Comparison of ENCODE assay signal across 16 cellular contexts in genomic region chrX:150503898-150504219, GRCh38.
DNase-seq lines count a peak whose midpoint lies in the region; ATAC-seq and TF ChIP-seq lines count a peak whose summit lies in the region.
"Had no signal": no experiment of that assay in that cellular context is flagged by ENCODE, and none has a peak within 500 bp of the region (broad histone marks: within the 10 kb centered on the region; RNA-seq: fewer than 3 reads in every experiment).

No MANE protein-coding gene starts in this region.

- H3K79me2 ChIP-seq in PC-3 (ENCODE audit: low read length) = no peaks in the 10 kb centered on the region
- H3K79me2 ChIP-seq: hepatocyte had no signal

- no peaks in the 10 kb centered on the region for H3K36me3 Mint-ChIP-seq in activated naive CD4-positive, alpha-beta T cell treated with anti-CD3 and anti-CD28 coated beads, Interleukin-2, amount 50 U/mL, for 24 hours
- H3K36me3 Mint-ChIP-seq in activated naive CD4-positive, alpha-beta T cell treated with anti-CD3 and anti-CD28 coated beads, Interleukin-2, amount 50 U/mL, for 72 hours = no peaks in the 10 kb centered on the region

- H2AFZ ChIP-seq in PC-3 (ENCODE audit: low read length) = no peak overlapping the region
- H2AFZ ChIP-seq: hepatocyte had no signal

- H3F3A ChIP-seq in PC-3 (ENCODE audit: low read length, unreplicated experiment) = no peaks in the 10 kb centered on the region

- no peak for DNase-seq in activated naive CD4-positive, alpha-beta T cell treated with anti-CD3 and anti-CD28 coated beads, Interleukin-2, amount 50 U/mL, for 72 hours (ENCODE audit: low spot score in 2 of 2)
- peak; percentile 47 for DNase-seq in PC-3
- no peak for DNase-seq in foreskin keratinocyte
- DNase-seq in tibial artery = no peak
- no peak for DNase-seq in NCI-H1048 (lab: John Stamatoyannopoulos, UW)
- DNase-seq in iPS-NIHi7 (ENCODE audit: extremely low spot score) = no peak
- DNase-seq: activated CD4-positive, alpha-beta T cell treated with anti-CD3 and anti-CD28 coated beads, Interleukin-2, amount 50 U/mL, for 4 hours; activated T-cell treated with anti-CD3 and anti-CD28 coated beads, Interleukin-2, amount 50 U/mL, for 4 hours; COR-L47; cortex of kidney; left cardiac atrium; NCI-H1092 had no signal

- ATAC-seq in activated naive CD4-positive, alpha-beta T cell treated with anti-CD3 and anti-CD28 coated beads, Interleukin-2, amount 50 U/mL, for 72 hours = no peak
- ATAC-seq in PC-3 (peak; percentile 78), foreskin keratinocyte (peak; percentile 76), GM21381 (IDR thresholded peaks at IDR 0.05; ENCODE audit: unreplicated experiment) (no peak)
- ATAC-seq: activated T-cell treated with anti-CD3 and anti-CD28 coated beads, Interleukin-2, amount 50 U/mL, for 4 hours; left cardiac atrium had no signal

- H3K27me3 ChIP-seq in PC-3 (ENCODE audit: low read length) = no peaks in the 10 kb centered on the region
- H3K27me3 ChIP-seq in foreskin keratinocyte = no peaks in the 10 kb centered on the region
- no peaks in the 10 kb centered on the region for H3K27me3 ChIP-seq in tibial artery
- H3K27me3 ChIP-seq: hepatocyte had no signal

- TF ChIP-seq CTCF in PC-3 (conservative IDR thresholded peaks at IDR 0.05; ENCODE audit: low read depth, low read length) = no peak
- TF ChIP-seq CTCF in foreskin keratinocyte (conservative IDR thresholded peaks at IDR 0.05) = peak; percentile 11
- no peak for TF ChIP-seq CTCF in tibial artery (IDR thresholded peaks at IDR 0.05)

- H3K4me1 Mint-ChIP-seq in activated naive CD4-positive, alpha-beta T cell treated with anti-CD3 and anti-CD28 coated beads, Interleukin-2, amount 50 U/mL, for 24 hours = no peaks in the 10 kb centered on the region

- POLR2A ChIA-PET in PC-3 (lab: Charles Lee; ENCODE audit: unreplicated experiment) = no interaction called here

- H3K27ac ChIP-seq in PC-3 (ENCODE audit: low read length) (no peak overlapping the region), foreskin keratinocyte (no peak overlapping the region), tibial artery (peak overlapping the region; percentile 42 to 85)
- H3K27ac ChIP-seq: hepatocyte had no signal

- no peaks in the 10 kb centered on the region for H3K27me3 Mint-ChIP-seq in activated naive CD4-positive, alpha-beta T cell treated with anti-CD3 and anti-CD28 coated beads, Interleukin-2, amount 50 U/mL, for 24 hours

- H4K20me1 ChIP-seq in PC-3 (ENCODE audit: low read length) = no peaks in the 10 kb centered on the region

- CTCF ChIA-PET in PC-3 (lab: Charles Lee) = no interaction called here

- intact Hi-C loops in PC-3 (cut with micrococcal nuclease) = no loop called here
- intact Hi-C loops in tibial artery (cut with DNase I; ENCODE audit: low total_unique reads) = no loop called here

- no peak overlapping the region for H3K4me2 ChIP-seq in PC-3 (ENCODE audit: low read length)
- H3K4me2 ChIP-seq: hepatocyte had no signal

- no TSS peak for BruUV-seq in PC-3 (replicated peaks; lab: Mats Ljungman, UMichigan)

- H3K4me3 Mint-ChIP-seq in activated naive CD4-positive, alpha-beta T cell treated with anti-CD3 and anti-CD28 coated beads, Interleukin-2, amount 50 U/mL, for 24 hours = no peak overlapping the region
- H3K4me3 Mint-ChIP-seq: activated T-cell treated with anti-CD3 and anti-CD28 coated beads, Interleukin-2, amount 50 U/mL, for 4 hours; nephron had no signal

- no peaks in the 10 kb centered on the region for H3K9me3 Mint-ChIP-seq in activated naive CD4-positive, alpha-beta T cell treated with anti-CD3 and anti-CD28 coated beads, Interleukin-2, amount 50 U/mL, for 24 hours
- no peaks in the 10 kb centered on the region for H3K9me3 Mint-ChIP-seq in activated naive CD4-positive, alpha-beta T cell treated with anti-CD3 and anti-CD28 coated beads, Interleukin-2, amount 50 U/mL, for 72 hours
- H3K9me3 Mint-ChIP-seq: activated T-cell treated with anti-CD3 and anti-CD28 coated beads, Interleukin-2, amount 50 U/mL, for 4 hours; nephron had no signal

- H3K4me1 ChIP-seq in PC-3 (ENCODE audit: insufficient read depth, low read length) = peaks cover 19% of the 10 kb centered on the region
- no peaks in the 10 kb centered on the region for H3K4me1 ChIP-seq in foreskin keratinocyte
- peaks cover 0 to 46% (median 17%) of the 10 kb centered on the region in 4 donors for H3K4me1 ChIP-seq in tibial artery

- H3K27ac Mint-ChIP-seq in activated naive CD4-positive, alpha-beta T cell treated with anti-CD3 and anti-CD28 coated beads, Interleukin-2, amount 50 U/mL, for 24 hours = peak overlapping the region; percentile 35
- no peak overlapping the region for H3K27ac Mint-ChIP-seq in activated naive CD4-positive, alpha-beta T cell treated with anti-CD3 and anti-CD28 coated beads, Interleukin-2, amount 50 U/mL, for 72 hours

- no peak overlapping the region for H3K4me3 ChIP-seq in PC-3 (ENCODE audit: low read length)
- H3K4me3 ChIP-seq in tibial artery = no peak overlapping the region
- H3K4me3 ChIP-seq: hepatocyte had no signal

- no peak overlapping the region for H3K9ac ChIP-seq in PC-3 (ENCODE audit: low read length)

- H3K9me2 ChIP-seq in PC-3 (replicated peaks; ENCODE audit: low read length) = no peaks in the 10 kb centered on the region

- no peaks in the 10 kb centered on the region for H3K9me3 ChIP-seq in PC-3 (ENCODE audit: low read length)
- H3K9me3 ChIP-seq in tibial artery = no peaks in the 10 kb centered on the region

- no peaks in the 10 kb centered on the region for H3K36me3 ChIP-seq in PC-3 (ENCODE audit: low read depth, low read length)
- no peaks in the 10 kb centered on the region for H3K36me3 ChIP-seq in tibial artery

Comparison
In these comparisons a context has a peak if more than half of its experiments do, and no peak if none do; other contexts are left out.
1. ATAC-seq: peak in PC-3 (single experiment) and foreskin keratinocyte (single experiment); none in activated naive CD4-positive, alpha-beta T cell treated with anti-CD3 and anti-CD28 coated beads, Interleukin-2, amount 50 U/mL, for 72 hours (0 of 2) and GM21381 (single experiment).
2. H3K27ac ChIP-seq: peak in tibial artery (2 of 2); none in PC-3 (single experiment) and foreskin keratinocyte (single experiment).